In the genomic region with DNA sequence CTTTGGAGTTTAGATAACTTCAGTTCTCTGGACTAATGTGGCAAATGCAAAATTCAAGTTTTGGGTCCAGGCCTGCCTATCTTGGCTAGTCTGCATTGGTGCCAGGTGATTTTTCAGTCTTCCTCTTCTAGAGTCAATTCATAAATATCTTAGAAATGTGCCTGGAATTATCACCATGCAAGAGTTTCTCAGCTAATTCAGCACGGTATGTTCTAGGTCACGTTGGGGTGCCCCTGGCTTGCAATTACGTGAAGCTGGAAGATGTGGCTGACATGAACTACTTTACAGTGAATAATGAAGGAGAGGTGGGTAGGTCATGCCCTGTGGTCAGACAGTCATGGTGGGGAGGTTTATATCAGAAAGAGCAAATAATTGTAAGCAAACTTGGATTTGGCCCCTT, we compare ENCODE assay signal across 25 cellular contexts.
"Had no signal": no experiment of that assay in that cellular context is flagged by ENCODE, and none has a peak within 500 bp of the region (broad histone marks: within the 10 kb centered on the region; RNA-seq: fewer than 3 reads in every experiment).

No MANE protein-coding gene starts in this region.

- H3K27me3 ChIP-seq: adrenal gland, breast epithelium had no signal

- H3K36me3 ChIP-seq: adrenal gland, breast epithelium had no signal

- H3K27me3 Mint-ChIP-seq: activated naive CD4-positive, alpha-beta T cell treated with anti-CD3 and anti-CD28 coated beads, Interleukin-2, amount 10 ng/mL, durations not matched to agents 7 days and 5 days; activated naive CD8-positive, alpha-beta T cell treated with anti-CD3 and anti-CD28 coated beads for 36 hours had no signal

- H3K27ac Mint-ChIP-seq: activated CD8-positive, alpha-beta T cell treated with anti-CD3 and anti-CD28 coated beads, Interleukin-2, amount 10 ng/mL, durations not matched to agents 7 days and 5 days; activated naive CD4-positive, alpha-beta T cell treated with anti-CD3 and anti-CD28 coated beads, Interleukin-2, amount 10 ng/mL, durations not matched to agents 7 days and 5 days; activated T-helper 2 cell treated with anti-CD3 and anti-CD28 coated beads, Interferon-gamma antibody, Interleukin-2, Interleukin-4, amounts not matched to agents 10 μg/mL and 5 μg/mL and 100 μg/mL, durations not matched to agents 14 hours and 24 hours and 36 hours had no signal

- H3K4me3 Mint-ChIP-seq: activated CD8-positive, alpha-beta T cell treated with anti-CD3 and anti-CD28 coated beads, Interleukin-2, amount 10 ng/mL, durations not matched to agents 7 days and 5 days; activated naive CD4-positive, alpha-beta T cell treated with anti-CD3 and anti-CD28 coated beads, Interleukin-2, amount 10 ng/mL, durations not matched to agents 7 days and 5 days; activated naive CD8-positive, alpha-beta T cell treated with anti-CD3 and anti-CD28 coated beads for 36 hours; activated T-cell treated with anti-CD3 and anti-CD28 coated beads, Interleukin-2, amount 50 U/mL, for 4 hours had no signal

- DNase-seq: activated CD4-positive, alpha-beta T cell treated with anti-CD3 and anti-CD28 coated beads for 4 hours; activated CD4-positive, CD25-positive, alpha-beta regulatory T cell; activated CD8-positive, alpha-beta memory T cell treated with anti-CD3 and anti-CD28 coated beads, Interleukin-2, amount 50 U/mL, for 48 hours; activated CD8-positive, alpha-beta T cell treated with anti-CD3 and anti-CD28 coated beads, Interleukin-2, amount 10 ng/mL, durations not matched to agents 7 days and 5 days; activated gamma-delta T cell treated with Interleukin-2 at 50 U/mL for 16 hours; activated naive CD4-positive, alpha-beta T cell treated with anti-CD3 and anti-CD28 coated beads, Interleukin-2, amount 10 ng/mL, durations not matched to agents 7 days and 5 days; activated naive CD8-positive, alpha-beta T cell treated with anti-CD3 and anti-CD28 coated beads for 36 hours; activated T-cell treated with anti-CD3 and anti-CD28 coated beads, Interleukin-2, amount 50 U/mL, for 4 hours; adrenal gland; aorta; caudate nucleus; Karpas-422; NCI-H1417; NCI-H1930; NCI-H2171 treated with DMSO at 0.1 percent for 48 hours; NCI-H345; NCI-H510A; NCI-H526 treated with DMSO at 0.1 percent for 48 hours; SIG-M5; T-helper 2 cell; T1000 had no signal

- H3K9me3 Mint-ChIP-seq: activated naive CD4-positive, alpha-beta T cell treated with anti-CD3 and anti-CD28 coated beads, Interleukin-2, amount 10 ng/mL, durations not matched to agents 7 days and 5 days; activated naive CD8-positive, alpha-beta T cell treated with anti-CD3 and anti-CD28 coated beads for 36 hours; activated T-cell treated with anti-CD3 and anti-CD28 coated beads, Interleukin-2, amount 50 U/mL, for 4 hours; activated T-helper 2 cell treated with anti-CD3 and anti-CD28 coated beads, Interferon-gamma antibody, Interleukin-2, Interleukin-4, amounts not matched to agents 10 μg/mL and 5 μg/mL and 100 μg/mL, durations not matched to agents 14 hours and 24 hours and 36 hours had no signal

- H3K9me3 ChIP-seq: adrenal gland, breast epithelium had no signal

- H3K4me1 Mint-ChIP-seq: activated naive CD4-positive, alpha-beta T cell treated with anti-CD3 and anti-CD28 coated beads, Interleukin-2, amount 10 ng/mL, durations not matched to agents 7 days and 5 days; activated naive CD8-positive, alpha-beta T cell treated with anti-CD3 and anti-CD28 coated beads for 36 hours had no signal

- H3K4me1 ChIP-seq: adrenal gland, breast epithelium had no signal

- H3K27ac ChIP-seq: adrenal gland, breast epithelium, VCaP had no signal

- ATAC-seq: activated CD8-positive, alpha-beta T cell treated with anti-CD3 and anti-CD28 coated beads, Interleukin-2, amount 10 ng/mL, durations not matched to agents 7 days and 5 days; activated T-cell treated with anti-CD3 and anti-CD28 coated beads, Interleukin-2, amount 50 U/mL, for 4 hours; K562 had no signal

- H3K4me3 ChIP-seq: adrenal gland, breast epithelium, K562 had no signal
